23 cellular contexts compared by ENCODE assay signal in genomic region chr12:25124493-25124892, GRCh38.
A peak's percentile ranks its signal among the peaks of the same experiment; 100 is the strongest.
DNase-seq lines count a peak whose midpoint lies in the region; FAIRE-seq and TF ChIP-seq lines count a peak whose summit lies in the region.
"Had no signal": no experiment of that assay in that cellular context is flagged by ENCODE, and none has a peak within 500 bp of the region (broad histone marks: within the 10 kb centered on the region; RNA-seq: fewer than 3 reads in every experiment).

No MANE protein-coding gene starts in this region.

- no peaks in the 10 kb centered on the region for H3K27me3 ChIP-seq in mammary epithelial cell (ENCODE audit: insufficient read depth, low read length)
- H3K27me3 ChIP-seq in breast epithelium, result no peaks in the 10 kb centered on the region
- H3K27me3 ChIP-seq in keratinocyte (ENCODE audit: control insufficient read depth, extremely low read depth, insufficient read depth, low read length), result no peaks in the 10 kb centered on the region
- H3K27me3 ChIP-seq: BLaER1 treated with 17β-estradiol and CSF1 and Interleukin-3, amounts not matched to agents 10 nM and 100 nM had no signal

- peaks cover 0 to 3% (median under 1%) of the 10 kb centered on the region in 3 donors for H3K27me3 Mint-ChIP-seq in immature natural killer cell (ENCODE audit: low read depth in 3 of 3)
- H3K27me3 Mint-ChIP-seq: B cell; CD4-positive, alpha-beta T cell had no signal

- no peaks in the 10 kb centered on the region for H3K36me3 ChIP-seq in mammary epithelial cell (ENCODE audit: insufficient read depth, low read length)
- H3K36me3 ChIP-seq in breast epithelium, result no peaks in the 10 kb centered on the region
- no peaks in the 10 kb centered on the region for H3K36me3 ChIP-seq in keratinocyte (ENCODE audit: control insufficient read depth in 2 of 2, extremely low read depth in 1 of 2, insufficient read depth in 2 of 2, low read length in 2 of 2)
- H3K36me3 ChIP-seq: BLaER1 treated with 17β-estradiol and CSF1 and Interleukin-3, amounts not matched to agents 10 nM and 100 nM had no signal

- H3K4me3 ChIP-seq in mammary epithelial cell (replicated peaks in 1 of 3; ENCODE audit: insufficient read depth in 1 of 3, low read depth in 2 of 3, low read length in 3 of 3) (no peak overlapping the region), breast epithelium (no peak overlapping the region), epithelial cell of esophagus (ENCODE audit: low read length) (no peak overlapping the region), keratinocyte (ENCODE audit: control insufficient read depth in 2 of 3, extremely low read depth in 1 of 3, insufficient read depth in 2 of 3, low read depth in 1 of 3, low read length in 3 of 3) (no peak overlapping the region)
- H3K4me3 ChIP-seq: A549; BLaER1 treated with 17β-estradiol and CSF1 and Interleukin-3, amounts not matched to agents 10 nM and 100 nM; GM12878 had no signal

- H4K20me1 ChIP-seq in mammary epithelial cell (ENCODE audit: insufficient read depth, low read length) (no peaks in the 10 kb centered on the region), keratinocyte (ENCODE audit: control insufficient read depth, extremely low read depth, insufficient read depth, low read length) (no peaks in the 10 kb centered on the region)
- H4K20me1 ChIP-seq: BLaER1 treated with 17β-estradiol and CSF1 and Interleukin-3, amounts not matched to agents 10 nM and 100 nM had no signal

- BruUV-seq in mammary epithelial cell (replicated peaks; lab: Mats Ljungman, UMichigan), result no TSS peak

- dilution Hi-C loops in mammary epithelial cell (cut with HindIII; ENCODE audit: low sequenced_read_pairs) (no loop called here), keratinocyte (cut with MboI; ENCODE audit: extremely low pct_ligation_motif_present, low sequenced_read_pairs) (no loop called here)

- no peak overlapping the region for H3K27ac Mint-ChIP-seq in immature natural killer cell
- H3K27ac Mint-ChIP-seq: B cell; CD4-positive, alpha-beta T cell; CD8-positive, alpha-beta T cell had no signal

- CTCF ChIA-PET in mammary epithelial cell (lab: Charles Lee; ENCODE audit: low non-redundant PET), result no interaction called here

- H3K79me2 ChIP-seq in mammary epithelial cell (ENCODE audit: insufficient read depth, low read length), result no peaks in the 10 kb centered on the region
- no peaks in the 10 kb centered on the region for H3K79me2 ChIP-seq in keratinocyte (ENCODE audit: control insufficient read depth, insufficient read depth, low read length)

- TF ChIP-seq POLR2A in breast epithelium (IDR thresholded peaks at IDR 0.05), result no peak

- H2AFZ ChIP-seq in mammary epithelial cell (ENCODE audit: low read depth, low read length), result no peak overlapping the region
- no peak overlapping the region for H2AFZ ChIP-seq in keratinocyte (ENCODE audit: control insufficient read depth, low read length)

- H3K27ac ChIP-seq in mammary epithelial cell (ENCODE audit: insufficient read depth, low read depth, low read length) (no peak overlapping the region), breast epithelium (no peak overlapping the region), keratinocyte (ENCODE audit: control insufficient read depth, insufficient read depth, low read length) (no peak overlapping the region)
- H3K27ac ChIP-seq: 22Rv1; A549; BLaER1 treated with 17β-estradiol and CSF1 and Interleukin-3, amounts not matched to agents 10 nM and 100 nM; C4-2B had no signal

- no peak for FAIRE-seq in keratinocyte (lab: Jason Lieb, UNC)
- FAIRE-seq: A549, GM12878, GM12892 had no signal

- intact Hi-C loops in mammary epithelial cell (cut with micrococcal nuclease), result no loop called here
- intact Hi-C loops in breast epithelium (cut with DNase I; ENCODE audit: low total_unique reads), result no loop called here

- no peaks in the 10 kb centered on the region for H3K9me3 ChIP-seq in mammary epithelial cell (replicated peaks; ENCODE audit: insufficient read depth, low read length)
- no peaks in the 10 kb centered on the region for H3K9me3 ChIP-seq in breast epithelium
- no peaks in the 10 kb centered on the region for H3K9me3 ChIP-seq in keratinocyte (ENCODE audit: control insufficient read depth, low read depth, low read length)
- H3K9me3 ChIP-seq: A549 had no signal

- peaks cover 2 to 4% of the 10 kb centered on the region in 2 donors for H3K4me1 Mint-ChIP-seq in immature natural killer cell

- H3K9ac ChIP-seq in mammary epithelial cell (ENCODE audit: insufficient read depth, low read length) (no peak overlapping the region), keratinocyte (ENCODE audit: control insufficient read depth, extremely low read depth, insufficient read depth, low read length) (no peak overlapping the region)
- H3K9ac ChIP-seq: BLaER1 treated with 17β-estradiol and CSF1 and Interleukin-3, amounts not matched to agents 10 nM and 100 nM had no signal

- H3K9me1 ChIP-seq in keratinocyte (ENCODE audit: control insufficient read depth, extremely low read depth, insufficient read depth, low read length), result no peaks in the 10 kb centered on the region

- no peaks in the 10 kb centered on the region for H3K36me3 Mint-ChIP-seq in immature natural killer cell
- H3K36me3 Mint-ChIP-seq: CD8-positive, alpha-beta T cell had no signal

- H3K4me3 Mint-ChIP-seq in immature natural killer cell, result no peak overlapping the region
- H3K4me3 Mint-ChIP-seq: B cell; CD4-positive, alpha-beta T cell; CD8-positive, alpha-beta T cell had no signal

- H3K4me1 ChIP-seq in mammary epithelial cell (ENCODE audit: insufficient read depth, low read length) (peaks cover 21% of the 10 kb centered on the region), breast epithelium (no peaks in the 10 kb centered on the region), keratinocyte (ENCODE audit: control insufficient read depth, extremely low read depth, insufficient read depth, low read length) (peaks cover 8% of the 10 kb centered on the region)
- H3K4me1 ChIP-seq: A549 had no signal

- in situ Hi-C loops in mammary epithelial cell (cut with MboI; ENCODE audit: low sequenced_read_pairs in 2 of 2), result no loop called here

- TF ChIP-seq CTCF in mammary epithelial cell (conservative IDR thresholded peaks at IDR 0.05 in 1 of 2, IDR thresholded peaks at IDR 0.05 in 1 of 2; ENCODE audit: extremely low read depth in 1 of 2, insufficient read depth in 1 of 2, low read depth in 1 of 2, low read length in 2 of 2) (no peak), breast epithelium (IDR thresholded peaks at IDR 0.05) (no peak), epithelial cell of esophagus (IDR thresholded peaks at IDR 0.05; ENCODE audit: insufficient read depth, low read depth, low read length, missing control alignments) (no peak), keratinocyte (optimal IDR thresholded peaks at IDR 0.05 in 1 of 3, IDR thresholded peaks at IDR 0.05 in 1 of 3, conservative IDR thresholded peaks at IDR 0.05 in 1 of 3; ENCODE audit: extremely low read depth in 1 of 3, insufficient read depth in 2 of 3, low read length in 3 of 3) (no peak)

- no peaks in the 10 kb centered on the region for H3K9me3 Mint-ChIP-seq in immature natural killer cell
- H3K9me3 Mint-ChIP-seq: CD4-positive, alpha-beta T cell; CD8-positive, alpha-beta T cell had no signal

- DNase-seq in mammary epithelial cell, result peak; percentile 51
- no peak for DNase-seq in breast epithelium (ENCODE audit: low spot score in 2 of 2)
- DNase-seq in epithelial cell of esophagus (ENCODE audit: low read depth), result peak; percentile 37
- peak; percentile 4 for DNase-seq in keratinocyte (ENCODE audit: low read depth, low spot score)
- DNase-seq in NOMO-1 treated with dmso at 0.1 percent for 144 hours (lab: John Stamatoyannopoulos, UW; ENCODE audit: unreplicated experiment), result no peak
- no peak for DNase-seq in immature natural killer cell
- DNase-seq: AML-193; CD4-positive, alpha-beta T cell; CD8-positive, alpha-beta T cell; DMS 273 treated with DMSO at 0.1 percent for 48 hours; DMS153; DMS53; DMS79; DND-41; EL; GDM1 had no signal

- no peak overlapping the region for H3K4me2 ChIP-seq in mammary epithelial cell (ENCODE audit: insufficient read depth, low read depth, low read length)
- no peak overlapping the region for H3K4me2 ChIP-seq in keratinocyte (ENCODE audit: control insufficient read depth, extremely low read depth, insufficient read depth, low read depth, low read length)
- H3K4me2 ChIP-seq: A549; BLaER1 treated with 17β-estradiol and CSF1 and Interleukin-3, amounts not matched to agents 10 nM and 100 nM had no signal

Comparison
In these comparisons a context has a peak if more than half of its experiments do, and no peak if none do; other contexts are left out.
1. DNase-seq: peak in mammary epithelial cell (single experiment), epithelial cell of esophagus (single experiment) and keratinocyte (single experiment); none in breast epithelium (0 of 2), NOMO-1 treated with dmso at 0.1 percent for 144 hours (single experiment) and immature natural killer cell (0 of 3).